ENCODE assay signal across 8 cellular contexts in genomic region chr12:27015730-27016076, GRCh38. TPM values are rescaled to one million over a fixed set of nuclear protein-coding genes. Genes with fewer than 3 reads are reported as not detected.
DNase-seq lines count a peak whose midpoint lies in the region; ATAC-seq and TF ChIP-seq lines count a peak whose summit lies in the region.

No MANE protein-coding gene starts in this region.

- peaks cover 6% of the 10 kb centered on the region for H3K36me3 Mint-ChIP-seq in stimulated activated memory B cell treated with anti-CD40 and anti-IgM and Interleukin-4, amounts not matched to agents 10 μg/mL and 1 μg/mL and 100 μg/mL, for 72 hours
- H3K36me3 Mint-ChIP-seq in activated naive CD4-positive, alpha-beta T cell treated with anti-CD3 and anti-CD28 coated beads for 36 hours (ENCODE audit: low read depth) = peaks cover 2% of the 10 kb centered on the region

- WGBS in SK-N-SH (ENCODE audit: low lambda C conversion rate) = 12% methylated on average over 2 of the region's 2 CpGs

- no peaks in the 10 kb centered on the region for H4K20me1 ChIP-seq in SK-N-SH (ENCODE audit: insufficient read depth)
- no peaks in the 10 kb centered on the region for H4K20me1 ChIP-seq in fibroblast of lung (ENCODE audit: control insufficient read depth, extremely low read depth, insufficient read depth, low read length)

- TF ChIP-seq CTCF in SK-N-SH (IDR thresholded peaks at IDR 0.05) = peak; percentile 65
- TF ChIP-seq CTCF in fibroblast of lung (conservative IDR thresholded peaks at IDR 0.05 in 1 of 2, IDR thresholded peaks at IDR 0.05 in 1 of 2; ENCODE audit: low read depth in 1 of 2, low read length in 2 of 2) = peak in 1 of 2 donors; percentile 31

- H2AFZ ChIP-seq in SK-N-SH (ENCODE audit: low read depth) = peak overlapping the region; percentile 63; the same call in 1 of the 2 replicates
- no peak overlapping the region for H2AFZ ChIP-seq in fibroblast of lung (ENCODE audit: low read length)

- H3K4me3 Mint-ChIP-seq in stimulated activated memory B cell treated with anti-CD40 and anti-IgM and Interleukin-4, amounts not matched to agents 10 μg/mL and 1 μg/mL and 100 μg/mL, for 72 hours = no peak overlapping the region
- no peak overlapping the region for H3K4me3 Mint-ChIP-seq in activated naive CD4-positive, alpha-beta T cell treated with anti-CD3 and anti-CD28 coated beads for 36 hours

- peaks cover 8% of the 10 kb centered on the region for H3F3A ChIP-seq in SK-N-SH (replicated peaks; ENCODE audit: insufficient read depth)

- H3K27ac ChIP-seq in SK-N-SH (ENCODE audit: low read depth in 2 of 2, low read length in 1 of 2) (no peak overlapping the region; a peak in 1 of 4 replicates), fibroblast of lung (ENCODE audit: insufficient read depth, low read length) (no peak overlapping the region)

- TF ChIP-seq EP300 in SK-N-SH (IDR thresholded peaks at IDR 0.05; ENCODE audit: borderline replicate concordance in 1 of 2, low read depth in 1 of 2, low read length in 1 of 2) = no peak

- H3K4me1 ChIP-seq in SK-N-SH (ENCODE audit: control insufficient read depth in 1 of 2, insufficient read depth in 2 of 2, low read depth in 1 of 2, low read length in 1 of 2) = peaks cover 0 to 19% of the 10 kb centered on the region in 2 experiments; a peak in 3 of 4 replicates
- H3K4me1 ChIP-seq in fibroblast of lung (ENCODE audit: control insufficient read depth, extremely low read depth, insufficient read depth, low read length) = no peaks in the 10 kb centered on the region

- DNase-seq in DMS79 (lab: John Stamatoyannopoulos, UW) (peak; percentile 4), KBM-7 (peak; percentile 79), SK-N-SH (peak; percentile 29), fibroblast of lung (ENCODE audit: low read depth in 2 of 2) (peak; percentile 34 to 73), HPDE6-E6E7 (ENCODE audit: extremely low spot score) (no peak), amniotic stem cell (lab: John Stamatoyannopoulos, UW) (no peak)
- no peak for DNase-seq in activated naive CD4-positive, alpha-beta T cell treated with anti-CD3 and anti-CD28 coated beads for 36 hours

- intact Hi-C loops in activated naive CD4-positive, alpha-beta T cell treated with anti-CD3 and anti-CD28 coated beads for 36 hours (cut with micrococcal nuclease) = loop anchor here (1.0 to 5.0 kb wide), 9 partner anchors 108 to 901 kb away; partner anchors contain the start of gene BHLHE41

- in situ Hi-C loops in KBM-7 (cut with MboI; ENCODE audit: low pct_unique_long_range_greater_than_20kb, low sequenced_read_pairs) = no loop called here

- no peaks in the 10 kb centered on the region for H3K9me3 ChIP-seq in SK-N-SH
- no peaks in the 10 kb centered on the region for H3K9me3 ChIP-seq in fibroblast of lung (ENCODE audit: control insufficient read depth, insufficient read depth, low read depth, low read length)

- POLR2A ChIA-PET in SK-N-SH (lab: Yijun Ruan, JAX) = no interaction called here

- H3K4me3 ChIP-seq in SK-N-SH (ENCODE audit: low read depth in 2 of 2, low read length in 1 of 2) = no peak overlapping the region
- peak overlapping the region in 1 of 4 experiments; percentile 27 for H3K4me3 ChIP-seq in fibroblast of lung (replicated peaks in 1 of 4; ENCODE audit: control extremely low read depth in 1 of 4, insufficient read depth in 1 of 4, low read depth in 3 of 4, low read length in 4 of 4)

- H3K4me2 ChIP-seq in SK-N-SH (no peak overlapping the region), fibroblast of lung (ENCODE audit: extremely low read depth, insufficient read depth, low read length) (no peak overlapping the region)

- H3K36me3 ChIP-seq in SK-N-SH (replicated peaks in 1 of 2; ENCODE audit: control insufficient read depth in 1 of 2, insufficient read depth in 2 of 2, low read length in 1 of 2) (peaks cover 0 to under 1% of the 10 kb centered on the region in 2 experiments), fibroblast of lung (ENCODE audit: control insufficient read depth, insufficient read depth, low read length) (no peaks in the 10 kb centered on the region)

- H3K9me2 ChIP-seq in SK-N-SH = no peaks in the 10 kb centered on the region

- H3K27ac Mint-ChIP-seq in stimulated activated memory B cell treated with anti-CD40 and anti-IgM and Interleukin-4, amounts not matched to agents 10 μg/mL and 1 μg/mL and 100 μg/mL, for 72 hours = peak overlapping the region; percentile 72
- H3K27ac Mint-ChIP-seq in activated naive CD4-positive, alpha-beta T cell treated with anti-CD3 and anti-CD28 coated beads for 36 hours = no peak overlapping the region

- peaks cover 20% of the 10 kb centered on the region for H3K4me1 Mint-ChIP-seq in stimulated activated memory B cell treated with anti-CD40 and anti-IgM and Interleukin-4, amounts not matched to agents 10 μg/mL and 1 μg/mL and 100 μg/mL, for 72 hours
- H3K4me1 Mint-ChIP-seq in activated naive CD4-positive, alpha-beta T cell treated with anti-CD3 and anti-CD28 coated beads for 36 hours (ENCODE audit: low read depth) = peaks cover 36% of the 10 kb centered on the region

- no peaks in the 10 kb centered on the region for H3K9me3 Mint-ChIP-seq in stimulated activated memory B cell treated with anti-CD40 and anti-IgM and Interleukin-4, amounts not matched to agents 10 μg/mL and 1 μg/mL and 100 μg/mL, for 72 hours
- H3K9me3 Mint-ChIP-seq in activated naive CD4-positive, alpha-beta T cell treated with anti-CD3 and anti-CD28 coated beads for 36 hours = no peaks in the 10 kb centered on the region

- peak; percentile 43; the same call in 1 of the 2 replicates for TF ChIP-seq RAD21 in SK-N-SH (IDR thresholded peaks at IDR 0.05; ENCODE audit: low read length)

- H3K27me3 ChIP-seq in SK-N-SH (ENCODE audit: insufficient read depth) (no peaks in the 10 kb centered on the region), fibroblast of lung (ENCODE audit: control insufficient read depth, insufficient read depth, low read length) (no peaks in the 10 kb centered on the region)

- H3K9ac ChIP-seq in SK-N-SH (no peak overlapping the region), fibroblast of lung (ENCODE audit: insufficient read depth, low read length) (no peak overlapping the region)

- CTCF ChIA-PET in SK-N-SH (lab: Yijun Ruan, JAX) = interaction anchor here (0.6 to 6.8 kb wide), 26 partner anchors 9 to 899 kb away, joined by 3 to 108 read pairs (median 4); partner anchors contain the start of genes ITPR2 and STK38L
- CTCF ChIA-PET in activated naive CD4-positive, alpha-beta T cell treated with anti-CD3 and anti-CD28 coated beads for 36 hours (lab: Charles Lee) = interaction anchor here (0.5 to 7.9 kb wide), 28 partner anchors 9 to 1213 kb away, joined by 3 to 95 read pairs (median 4); partner anchors contain the start of gene STK38L

- no peak for ATAC-seq in stimulated activated memory B cell treated with anti-CD40 and anti-IgM and Interleukin-4, amounts not matched to agents 10 μg/mL and 1 μg/mL and 100 μg/mL, for 72 hours

- peaks cover 25% of the 10 kb centered on the region for H3K79me2 ChIP-seq in SK-N-SH (ENCODE audit: insufficient read depth)
- H3K79me2 ChIP-seq in fibroblast of lung (ENCODE audit: control insufficient read depth, insufficient read depth, low read length) = peaks cover 2% of the 10 kb centered on the region

- H3K27me3 Mint-ChIP-seq in stimulated activated memory B cell treated with anti-CD40 and anti-IgM and Interleukin-4, amounts not matched to agents 10 μg/mL and 1 μg/mL and 100 μg/mL, for 72 hours = no peaks in the 10 kb centered on the region
- no peaks in the 10 kb centered on the region for H3K27me3 Mint-ChIP-seq in activated naive CD4-positive, alpha-beta T cell treated with anti-CD3 and anti-CD28 coated beads for 36 hours (ENCODE audit: low read depth)

TF ChIP-seq in SK-N-SH, 30 proteins besides CTCF, POLR2A, EP300 and RAD21:
- TF ChIP-seq RFX5 (IDR thresholded peaks at IDR 0.05; ENCODE audit: low read length) (0 out of 2 replicates have a peak, but pooled peaks have one; percentile 11), EZH2phosphoT487 (IDR thresholded peaks at IDR 0.05; ENCODE audit: borderline replicate concordance, low read depth) (no peak), NRF1 (IDR thresholded peaks at IDR 0.05; ENCODE audit: low read depth, low read length) (no peak), FOSL2 (IDR thresholded peaks at IDR 0.05; ENCODE audit: borderline replicate concordance, low read depth) (no peak), SIN3A (IDR thresholded peaks at IDR 0.05; ENCODE audit: borderline replicate concordance, low read depth, low read length) (no peak), CHD2 (IDR thresholded peaks at IDR 0.05; ENCODE audit: low read length, partially characterized antibody) (peak; percentile 7), ELF1 (IDR thresholded peaks at IDR 0.05) (no peak), IRF3 (IDR thresholded peaks at IDR 0.05; ENCODE audit: low read depth, low read length) (no peak), GATA2 (CRISPR knock-in tag; IDR thresholded peaks at IDR 0.05) (no peak), SMC3 (IDR thresholded peaks at IDR 0.05; ENCODE audit: low read depth, low read length) (peak; percentile 21)
TF ChIP-seq in SK-N-SH: peak in this region for 3.

RNA-seq across cellular contexts. Expression of gene TM7SF3, which starts 1.5 kb away (rescaled TPM):
- 72.1 and 121 TPM in 2 replicates for polyA plus RNA-seq in SK-N-SH (2012; rRNA removed)
- polyA plus RNA-seq in SK-N-SH (2012; cell fraction: cytosol; rRNA removed) = 97.1 and 100 TPM in 2 replicates
- polyA plus RNA-seq in SK-N-SH (2012; cell fraction: nucleus; rRNA removed) = 35.7 and 73.9 TPM in 2 replicates
- total RNA-seq in fibroblast of lung = 92.2 and 156 TPM in 2 replicates
- polyA plus RNA-seq in fibroblast of lung = 72.2 and 85.3 TPM in 2 replicates
- polyA plus RNA-seq in fibroblast of lung (2012) = 46.1 and 46.4 TPM in 2 replicates
- polyA minus RNA-seq in fibroblast of lung (ENCODE audit: low replicate concordance) = 72.0 and 134 TPM in 2 replicates
- 10 to 100 TPM; 39.1 to 42.8 TPM for total RNA-seq in activated naive CD4-positive, alpha-beta T cell treated with anti-CD3 and anti-CD28 coated beads for 36 hours

RNA-seq across cellular contexts. Expression of gene MED21, which starts 6.7 kb away (rescaled TPM):
- polyA plus RNA-seq in SK-N-SH (2012; rRNA removed) = 13.9 and 19.4 TPM in 2 replicates
- polyA plus RNA-seq in SK-N-SH (2012; cell fraction: cytosol; rRNA removed) = 20.5 and 22.4 TPM in 2 replicates
- polyA plus RNA-seq in SK-N-SH (2012; cell fraction: nucleus; rRNA removed) = 4.2 and 14.7 TPM in 2 replicates
- 39.0 and 52.5 TPM in 2 replicates for total RNA-seq in fibroblast of lung
- polyA plus RNA-seq in fibroblast of lung = 45.5 and 49.9 TPM in 2 replicates
- 33.1 and 42.1 TPM in 2 replicates for polyA plus RNA-seq in fibroblast of lung (2012)
- polyA minus RNA-seq in fibroblast of lung (ENCODE audit: low replicate concordance) = 16.6 and 26.2 TPM in 2 replicates
- total RNA-seq in activated naive CD4-positive, alpha-beta T cell treated with anti-CD3 and anti-CD28 coated beads for 36 hours = 10 to 100 TPM; 23.7 to 23.9 TPM

Comparison
In these comparisons a context has a peak if more than half of its experiments do, and no peak if none do; other contexts are left out.
1. DNase-seq: peak in DMS79 (single experiment), KBM-7 (single experiment), SK-N-SH (single experiment) and fibroblast of lung (2 of 2); none in HPDE6-E6E7 (single experiment), activated naive CD4-positive, alpha-beta T cell treated with anti-CD3 and anti-CD28 coated beads for 36 hours (single experiment) and amniotic stem cell (single experiment).